ENCODE assay signal across 22 cellular contexts in genomic region chr9:72588336-72588735, GRCh38.
DNase-seq lines count a peak whose midpoint lies in the region; ATAC-seq and TF ChIP-seq lines count a peak whose summit lies in the region.
"Had no signal": no experiment of that assay in that cellular context is flagged by ENCODE, and none has a peak within 500 bp of the region (broad histone marks: within the 10 kb centered on the region; RNA-seq: fewer than 3 reads in every experiment).

No MANE protein-coding gene starts in this region.

- H3K9me3 Mint-ChIP-seq in CD8-positive, alpha-beta T cell = no peaks in the 10 kb centered on the region
- H3K9me3 Mint-ChIP-seq in immature natural killer cell = no peaks in the 10 kb centered on the region

- no peaks in the 10 kb centered on the region for H3K4me1 ChIP-seq in CD8-positive, alpha-beta T cell (ENCODE audit: insufficient read depth, low read length)
- H3K4me1 ChIP-seq: BE2C had no signal

- H3K27me3 Mint-ChIP-seq in CD8-positive, alpha-beta T cell (ENCODE audit: low read depth) = peaks cover 5% of the 10 kb centered on the region
- peaks cover 2 to 6% (median 5%) of the 10 kb centered on the region in 3 donors for H3K27me3 Mint-ChIP-seq in immature natural killer cell (ENCODE audit: low read depth in 3 of 3)
- H3K27me3 Mint-ChIP-seq: activated CD8-positive, alpha-beta memory T cell treated with anti-CD3 and anti-CD28 coated beads, Interleukin-2, amount 10 ng/mL, durations not matched to agents 7 days and 5 days; T-helper 17 cell had no signal

- intact Hi-C loops in CD8-positive, alpha-beta T cell (cut with DNase I, micrococcal nuclease) = no loop called here

- peak overlapping the region; percentile 60 for H3K27ac ChIP-seq in RWPE1
- no peak overlapping the region for H3K27ac ChIP-seq in CD8-positive, alpha-beta T cell (ENCODE audit: low read depth, low read length)
- H3K27ac ChIP-seq: HL-60, right atrium auricular region, testis had no signal

- no peak overlapping the region for H3K4me3 ChIP-seq in CD8-positive, alpha-beta T cell (ENCODE audit: low read depth, low read length)
- H3K4me3 ChIP-seq: K562, right atrium auricular region, testis had no signal

- POLR2A ChIA-PET in RWPE1 (lab: Yijun Ruan, JAX; ENCODE audit: low non-redundant PET) = no interaction called here
- POLR2A ChIA-PET in CD8-positive, alpha-beta T cell (lab: Charles Lee) = interaction anchor here (1.4 kb wide), 1 partner anchor 292 kb away, joined by 3 read pairs; no protein-coding TSS in a partner anchor

- no peaks in the 10 kb centered on the region for H3K36me3 Mint-ChIP-seq in CD8-positive, alpha-beta T cell
- no peaks in the 10 kb centered on the region for H3K36me3 Mint-ChIP-seq in immature natural killer cell

- no peak overlapping the region for H3K27ac Mint-ChIP-seq in CD8-positive, alpha-beta T cell
- H3K27ac Mint-ChIP-seq in immature natural killer cell = no peak overlapping the region
- H3K27ac Mint-ChIP-seq: activated CD8-positive, alpha-beta memory T cell treated with anti-CD3 and anti-CD28 coated beads, Interleukin-2, amount 10 ng/mL, durations not matched to agents 7 days and 5 days; nephron progenitor cell had no signal

- no peak for ATAC-seq in CD8-positive, alpha-beta T cell
- ATAC-seq in HG03354 (IDR thresholded peaks at IDR 0.05; ENCODE audit: poor library complexity, severe bottlenecking, unreplicated experiment) = no peak
- ATAC-seq: activated CD8-positive, alpha-beta memory T cell treated with anti-CD3 and anti-CD28 coated beads, Interleukin-2, amount 10 ng/mL, durations not matched to agents 7 days and 5 days; K562; T-helper 17 cell had no signal

- DNase-seq in DMS 273 treated with DMSO at 0.1 percent for 48 hours (lab: John Stamatoyannopoulos, UW) (peak; percentile 13), RWPE1 (ENCODE audit: low spot score) (no peak), fibroblast of peridontal ligament (ENCODE audit: extremely low read depth) (peak; percentile 87), putamen (ENCODE audit: low spot score) (peak; percentile 28), immature natural killer cell (no peak), MV-4-11 (lab: John Stamatoyannopoulos, UW) (no peak)
- no peak for DNase-seq in CD8-positive, alpha-beta T cell
- DNase-seq: activated CD8-positive, alpha-beta memory T cell treated with anti-CD3 and anti-CD28 coated beads, Interleukin-2, amount 10 ng/mL, durations not matched to agents 7 days and 5 days; activated effector memory CD4-positive, alpha-beta T cell treated with Interleukin-2 at 50 U/mL for 16 hours; BE2C; cortex of kidney; NCI-H1105 treated with DMSO at 0.1 percent for 48 hours; NCI-H2171; nephron progenitor cell; Right ventricle myocardium superior; stimulated activated CD4-positive, alpha-beta T cell treated with anti-CD3 and anti-CD28 coated beads, Interleukin-1b, Interleukin-23, amount 100 ng/mL, for 48 hours; T-helper 17 cell; testis had no signal

- H3K4me3 Mint-ChIP-seq in CD8-positive, alpha-beta T cell = no peak overlapping the region
- no peak overlapping the region for H3K4me3 Mint-ChIP-seq in immature natural killer cell
- H3K4me3 Mint-ChIP-seq: activated CD8-positive, alpha-beta memory T cell treated with anti-CD3 and anti-CD28 coated beads, Interleukin-2, amount 10 ng/mL, durations not matched to agents 7 days and 5 days; nephron progenitor cell; T-helper 17 cell had no signal

- H3K36me3 ChIP-seq in CD8-positive, alpha-beta T cell (ENCODE audit: insufficient read depth, low read length) = no peaks in the 10 kb centered on the region
- H3K36me3 ChIP-seq: BE2C, right atrium auricular region had no signal

- no peak for TF ChIP-seq CTCF in RWPE1 (conservative IDR thresholded peaks at IDR 0.05; ENCODE audit: low read depth)
- TF ChIP-seq CTCF in CD8-positive, alpha-beta T cell (IDR thresholded peaks at IDR 0.05) = no peak

- H3K27me3 ChIP-seq in CD8-positive, alpha-beta T cell (ENCODE audit: insufficient read depth, low read length) = no peaks in the 10 kb centered on the region
- H3K27me3 ChIP-seq: BE2C, right atrium auricular region, testis had no signal

- H3K9me3 ChIP-seq in CD8-positive, alpha-beta T cell (ENCODE audit: low read length) = no peaks in the 10 kb centered on the region
- H3K9me3 ChIP-seq: BE2C, right atrium auricular region, testis had no signal

- H3K4me1 Mint-ChIP-seq in CD8-positive, alpha-beta T cell (ENCODE audit: low read depth) = peaks cover 18% of the 10 kb centered on the region
- H3K4me1 Mint-ChIP-seq in immature natural killer cell = peaks cover 19 to 21% of the 10 kb centered on the region in 2 donors

- CTCF ChIA-PET in RWPE1 (lab: Yijun Ruan, JAX) = interaction anchor here (0.6 kb wide), 1 partner anchor 664 kb away, joined by 5 read pairs; no protein-coding TSS in a partner anchor
- CTCF ChIA-PET in CD8-positive, alpha-beta T cell (lab: Charles Lee) = interaction anchor here (2.6 to 9.4 kb wide), 3 partner anchors 295 to 317 kb away, joined by 12 to 184 read pairs (median 20); no protein-coding TSS in a partner anchor

Comparison
In these comparisons a context has a peak if more than half of its experiments do, and no peak if none do; other contexts are left out.
1. DNase-seq: peak in DMS 273 treated with DMSO at 0.1 percent for 48 hours (single experiment), fibroblast of peridontal ligament (single experiment) and putamen (single experiment); none in RWPE1 (single experiment), CD8-positive, alpha-beta T cell (0 of 7), immature natural killer cell (0 of 3) and MV-4-11 (single experiment).